8 cellular contexts compared by ENCODE assay signal in the genomic region with DNA sequence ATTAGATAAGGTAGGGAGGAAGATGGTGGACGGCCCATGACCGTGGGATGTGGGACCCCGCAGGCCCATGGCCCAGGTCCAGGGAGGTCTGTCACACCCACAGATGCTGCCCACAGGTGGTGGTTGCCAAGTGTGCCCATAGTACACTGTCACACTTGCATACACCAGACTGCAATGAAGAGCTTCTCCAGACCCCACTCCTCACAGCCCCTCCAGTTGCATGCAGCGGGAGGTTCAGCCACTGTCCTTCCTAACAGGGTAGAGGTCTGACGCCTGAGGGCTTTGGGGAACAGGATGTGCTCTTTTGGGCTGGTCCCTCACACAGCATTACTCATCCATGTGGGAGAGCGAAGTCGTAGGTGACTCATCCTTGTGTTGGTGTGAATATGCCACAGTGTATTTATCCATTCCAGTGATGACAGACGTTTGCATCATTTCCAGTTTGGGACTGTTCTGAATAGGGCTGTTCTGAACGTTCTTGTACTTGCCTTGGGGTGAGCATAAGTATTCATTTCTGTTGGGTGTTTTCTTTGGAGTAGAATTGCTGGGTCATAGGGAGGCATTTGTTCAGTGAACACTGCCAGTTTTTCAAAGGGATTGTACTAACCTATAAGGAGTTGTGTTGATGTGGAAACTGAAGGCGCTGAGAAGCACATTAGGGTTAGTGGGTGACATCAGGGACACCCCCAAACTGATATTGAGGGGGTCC. TPM values are rescaled to one million over a fixed set of nuclear protein-coding genes. Genes with fewer than 3 reads are reported as not detected.
DNase-seq lines count a peak whose midpoint lies in the region; ATAC-seq and TF ChIP-seq lines count a peak whose summit lies in the region.

No MANE protein-coding gene starts in this region.

- H3K4me3 ChIP-seq in tibial artery: no peak overlapping the region

- BruUV-seq in Calu3 (replicated peaks; lab: Mats Ljungman, UMichigan): no TSS peak

- no peaks in the 10 kb centered on the region for H3K9me3 Mint-ChIP-seq in Calu3 (ENCODE audit: low read depth, unreplicated experiment)

- H3K4me3 Mint-ChIP-seq in Calu3 (ENCODE audit: low read depth, unreplicated experiment): peak overlapping the region; percentile 51

- H3K4me1 ChIP-seq in tibial artery: peaks cover 0 to 65% (median 61%) of the 10 kb centered on the region in 4 donors

- peak overlapping the region; percentile 29 for H3K27ac ChIP-seq in cingulate gyrus (ENCODE audit: low read depth, low read length)
- H3K27ac ChIP-seq in tibial artery: peak overlapping the region; percentile 74 to 80

- CTCF ChIA-PET in Calu3 (lab: Charles Lee): no interaction called here

- peaks cover 24% of the 10 kb centered on the region for H3K4me1 Mint-ChIP-seq in Calu3 (ENCODE audit: low read depth, unreplicated experiment)

- no peaks in the 10 kb centered on the region for H3K36me3 ChIP-seq in tibial artery

- H3K27me3 ChIP-seq in tibial artery: no peaks in the 10 kb centered on the region

- TF ChIP-seq CTCF in Calu3 (IDR thresholded peaks at IDR 0.05; ENCODE audit: unreplicated experiment): no peak
- no peak for TF ChIP-seq CTCF in tibial artery (IDR thresholded peaks at IDR 0.05)

- peaks cover 25% of the 10 kb centered on the region for H3K36me3 Mint-ChIP-seq in Calu3 (ENCODE audit: insufficient read depth, unreplicated experiment)

- intact Hi-C loops in Calu3 (cut with micrococcal nuclease; ENCODE audit: unreplicated experiment): no loop called here
- intact Hi-C loops in tibial artery (cut with DNase I; ENCODE audit: low total_unique reads): loop anchor here (10.0 kb wide), 1 partner anchor 183 kb away; the partner anchor contains the start of gene ACSS1

- no peaks in the 10 kb centered on the region for H3K27me3 Mint-ChIP-seq in Calu3 (ENCODE audit: unreplicated experiment)

- H3K27ac Mint-ChIP-seq in Calu3 (ENCODE audit: unreplicated experiment): peak overlapping the region; percentile 100

- H3K9me3 ChIP-seq in tibial artery: no peaks in the 10 kb centered on the region

- DNase-seq in Calu3 (peak; percentile 60), T1000 (lab: John Stamatoyannopoulos, UW) (peak; percentile 79), myocyte (ENCODE audit: low read depth) (peak; percentile 96), tibial artery (peak; percentile 89 to 92), NCI-H2227 (lab: John Stamatoyannopoulos, UW; ENCODE audit: unreplicated experiment) (no peak)

- ATAC-seq in HG03175 (IDR thresholded peaks at IDR 0.05; ENCODE audit: unreplicated experiment) (peak; percentile 49), GM18502 (IDR thresholded peaks at IDR 0.05; ENCODE audit: poor library complexity, unreplicated experiment) (no peak)

RNA-seq across cellular contexts. Expression of gene PYGB, which starts 10.1 kb away (rescaled TPM):
- total RNA-seq in Calu3 (2022): 253 and 258 TPM in 2 replicates
- total RNA-seq in myocyte: 48.9 and 55.6 TPM in 2 replicates
- 93.4 TPM for polyA plus RNA-seq in myocyte (2012)

RNA-seq across cellular contexts. Expression of gene ENTPD6, which starts 42.3 kb away (rescaled TPM):
- total RNA-seq in Calu3 (2022) (56.3 and 61.5 TPM in 2 replicates), myocyte (38.7 and 43.2 TPM in 2 replicates)
- 25.2 TPM for polyA plus RNA-seq in myocyte (2012)
